ENCODE assay signal across 1 cellular context in the genomic region with DNA sequence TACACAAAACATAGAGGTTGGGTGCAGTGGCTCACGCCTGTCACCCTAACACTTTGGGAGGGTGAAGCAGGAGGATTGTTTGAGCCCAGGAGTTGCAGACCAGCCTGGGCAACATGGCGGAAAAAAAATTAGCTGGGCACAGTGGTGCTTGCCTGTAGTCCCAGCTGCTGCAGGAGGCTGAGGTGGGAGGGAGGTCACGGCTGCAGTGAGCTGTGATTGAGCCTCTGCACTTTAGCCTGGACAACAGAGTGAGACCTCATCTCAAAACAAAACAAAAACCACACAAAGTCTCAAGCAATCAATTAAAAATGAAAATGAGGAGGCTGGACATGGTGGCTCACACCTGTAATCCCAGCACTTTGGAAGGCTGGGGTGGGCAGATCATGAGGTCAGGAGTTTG.
TF ChIP-seq lines count a peak whose summit lies in the region.

No MANE protein-coding gene starts in this region.

TF ChIP-seq in WTC11, 78 proteins besides CTCF, POLR2A, EP300 and RAD21:
- TF ChIP-seq NR3C1 (CRISPR knock-in tag; conservative IDR thresholded peaks at IDR 0.05; ENCODE audit: low read depth) (no peak), ZNF121 (CRISPR knock-in tag; IDR thresholded peaks at IDR 0.05) (peak; percentile 87)
